Comparison of ENCODE assay signal across 8 cellular contexts in genomic region chr7:105269397-105269796, GRCh38.
A peak's percentile ranks its signal among the peaks of the same experiment; 100 is the strongest.
DNase-seq lines count a peak whose midpoint lies in the region; ATAC-seq and TF ChIP-seq lines count a peak whose summit lies in the region.

No MANE protein-coding gene starts in this region.

- ATAC-seq in GM18502 (IDR thresholded peaks at IDR 0.05; ENCODE audit: poor library complexity, unreplicated experiment) (peak; percentile 47), HG02678 (IDR thresholded peaks at IDR 0.05; ENCODE audit: unreplicated experiment) (peak; percentile 24), T-cell (replicated peaks in 1 of 4) (peak; percentile 44 to 61 (median 50)), foreskin keratinocyte (no peak), HG02970 (IDR thresholded peaks at IDR 0.05; ENCODE audit: low FRiP score, unreplicated experiment) (no peak), HG03175 (IDR thresholded peaks at IDR 0.05; ENCODE audit: unreplicated experiment) (no peak)

- no peaks in the 10 kb centered on the region for H3K9me3 Mint-ChIP-seq in T-cell

- peak overlapping the region; percentile 85 for H3K27ac ChIP-seq in foreskin keratinocyte

- peaks cover 65 to 70% (median 65%) of the 10 kb centered on the region in 3 donors for H3K4me1 Mint-ChIP-seq in T-cell

- CTCF ChIA-PET in T-cell (lab: Charles Lee), result interaction anchor here in 1 of 2 donors (1.5 kb wide), 1 partner anchor 77 kb away, joined by 3 read pairs; no protein-coding TSS in a partner anchor

- no peaks in the 10 kb centered on the region for H3K36me3 Mint-ChIP-seq in T-cell

- DNase-seq in T-cell (no peak), foreskin keratinocyte (no peak), retinal pigment epithelial cell (ENCODE audit: low read depth) (no peak)
- no peak for DNase-seq in effector CD8-positive, alpha-beta T cell (lab: John Stamatoyannopoulos, UW)

- TF ChIP-seq CTCF in foreskin keratinocyte (conservative IDR thresholded peaks at IDR 0.05) (no peak), retinal pigment epithelial cell (conservative IDR thresholded peaks at IDR 0.05; ENCODE audit: low read depth, low read length) (no peak)

- no peaks in the 10 kb centered on the region for H3K27me3 Mint-ChIP-seq in T-cell

- peaks cover 16% of the 10 kb centered on the region for H3K4me1 ChIP-seq in foreskin keratinocyte

- peak overlapping the region; percentile 51 for H3K4me3 ChIP-seq in retinal pigment epithelial cell (ENCODE audit: low read length)

- peak overlapping the region; percentile 84 to 90 (median 87) for H3K4me3 Mint-ChIP-seq in T-cell

- no peaks in the 10 kb centered on the region for H3K27me3 ChIP-seq in foreskin keratinocyte

- POLR2A ChIA-PET in T-cell (lab: Charles Lee), result interaction anchor here in 1 of 2 donors (0.6 kb wide), 1 partner anchor 408 kb away, joined by 3 read pairs; no protein-coding TSS in a partner anchor

- H3K27ac Mint-ChIP-seq in T-cell, result peak overlapping the region; percentile 90 to 95

Comparison
In these comparisons a context has a peak if more than half of its experiments do, and no peak if none do; other contexts are left out.
1. ATAC-seq: peak in GM18502 (single experiment), HG02678 (single experiment) and T-cell (4 of 4); none in foreskin keratinocyte (single experiment), HG02970 (single experiment) and HG03175 (single experiment).